8 cellular contexts compared by ENCODE assay signal in the genomic region with DNA sequence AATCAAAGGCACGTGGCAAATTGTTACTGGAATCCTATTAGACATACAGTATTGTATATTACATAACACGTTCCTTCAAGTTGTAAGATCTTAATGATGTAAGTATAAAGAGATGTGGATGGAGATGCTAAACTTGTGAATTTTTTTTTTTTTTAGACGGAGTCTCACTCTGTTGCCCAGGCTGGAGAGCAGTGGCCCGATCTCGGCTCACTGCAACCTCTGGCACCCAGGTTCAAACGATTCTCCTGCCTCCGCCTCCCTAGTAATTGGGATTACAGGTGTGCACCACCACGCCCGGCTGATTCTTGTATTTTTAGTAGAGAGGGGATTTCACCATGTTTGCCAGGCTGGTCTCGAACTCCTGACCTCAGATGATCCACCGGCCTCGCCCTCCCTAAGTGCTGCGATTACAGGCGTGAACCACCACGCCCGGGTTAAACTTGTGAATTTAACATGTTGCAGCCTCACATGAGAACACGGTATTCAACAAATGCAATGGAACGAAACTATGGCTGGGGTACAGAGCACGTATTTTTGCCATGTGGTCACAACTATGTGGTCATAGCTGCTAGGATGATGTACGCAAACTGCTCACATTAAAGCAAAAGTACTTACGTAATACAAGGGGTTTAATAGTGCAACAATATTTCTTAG. TPM values are rescaled to one million over a fixed set of nuclear protein-coding genes. Genes with fewer than 3 reads are reported as not detected.
DNase-seq lines count a peak whose midpoint lies in the region; ATAC-seq and TF ChIP-seq lines count a peak whose summit lies in the region.

No MANE protein-coding gene starts in this region.

- H3K27ac Mint-ChIP-seq in progenitor cell of endocrine pancreas, result peak overlapping the region; percentile 100

- H3K4me3 Mint-ChIP-seq in progenitor cell of endocrine pancreas (ENCODE audit: low read depth), result peak overlapping the region; percentile 94

- H3K36me3 Mint-ChIP-seq in progenitor cell of endocrine pancreas (ENCODE audit: insufficient read depth), result peaks cover 1% of the 10 kb centered on the region

- H3K4me1 Mint-ChIP-seq in progenitor cell of endocrine pancreas (ENCODE audit: low read depth), result peaks cover 11% of the 10 kb centered on the region

- H3K9me3 Mint-ChIP-seq in progenitor cell of endocrine pancreas (ENCODE audit: low read depth), result no peaks in the 10 kb centered on the region

- peak overlapping the region; percentile 85 for H3K9ac ChIP-seq in ES-I3 (ENCODE audit: low read depth, low read length)

- TF ChIP-seq CTCF in fibroblast of the aortic adventitia (IDR thresholded peaks at IDR 0.05; ENCODE audit: insufficient read depth, low read length) (no peak), progenitor cell of endocrine pancreas (IDR thresholded peaks at IDR 0.05; ENCODE audit: unreplicated experiment) (no peak)

- H3K9me3 ChIP-seq in ES-I3 (ENCODE audit: control insufficient read depth, insufficient read depth, low read length) (no peaks in the 10 kb centered on the region), MG63 (no peaks in the 10 kb centered on the region)

- no peaks in the 10 kb centered on the region for H3K27me3 Mint-ChIP-seq in progenitor cell of endocrine pancreas

- H3K4me1 ChIP-seq in ES-I3 (ENCODE audit: insufficient read depth, low read length), result no peaks in the 10 kb centered on the region

- H3K36me3 ChIP-seq in ES-I3 (ENCODE audit: insufficient read depth, low read length) (no peaks in the 10 kb centered on the region), MG63 (peaks cover 14% of the 10 kb centered on the region)

- no peak for DNase-seq in MG63
- peak; percentile 11 for DNase-seq in activated T-cell treated with anti-CD3 and anti-CD28 coated beads for 4 hours
- no peak for DNase-seq in fibroblast of the aortic adventitia (ENCODE audit: low read depth)
- no peak for DNase-seq in progenitor cell of endocrine pancreas (ENCODE audit: low spot score, unreplicated experiment)
- no peak for DNase-seq in hippocampal formation (lab: John Stamatoyannopoulos, UW)

- ATAC-seq in GM21737 (IDR thresholded peaks at IDR 0.05; ENCODE audit: unreplicated experiment), result peak; percentile 20
- no peak for ATAC-seq in GM18873 (IDR thresholded peaks at IDR 0.05; ENCODE audit: low FRiP score, unreplicated experiment)

- H3K4me3 ChIP-seq in MG63 (peak overlapping the region; percentile 95), fibroblast of the aortic adventitia (ENCODE audit: low read depth, low read length) (peak overlapping the region; percentile 100)

- H3K27me3 ChIP-seq in MG63, result no peaks in the 10 kb centered on the region

RNA-seq across cellular contexts. Expression of gene SUPV3L1, which starts 0.8 kb away (rescaled TPM):
- 21.2 and 23.3 TPM in 2 replicates for total RNA-seq in MG63 (2014; rRNA removed; shearing (Covaris generic); ENCODE audit: low replicate concordance)
- total RNA-seq in fibroblast of the aortic adventitia (ENCODE audit: low replicate concordance) (31.0 and 67.4 TPM in 2 replicates), progenitor cell of endocrine pancreas (35.9 and 36.6 TPM in 2 replicates)

RNA-seq across cellular contexts. Expression of gene HKDC1, which starts 40.9 kb away (rescaled TPM):
- total RNA-seq in MG63 (2014; rRNA removed; shearing (Covaris generic); ENCODE audit: low replicate concordance), result 0.20 TPM in 1 of 2 replicates, not detected in the other
- total RNA-seq in fibroblast of the aortic adventitia (ENCODE audit: low replicate concordance) (0.09 and 0.16 TPM in 2 replicates), progenitor cell of endocrine pancreas (4.1 and 6.2 TPM in 2 replicates)

RNA-seq across cellular contexts. Expression of gene VPS26A, which starts 55.2 kb away (rescaled TPM):
- 19.0 and 22.3 TPM in 2 replicates for total RNA-seq in MG63 (2014; rRNA removed; shearing (Covaris generic); ENCODE audit: low replicate concordance)
- total RNA-seq in fibroblast of the aortic adventitia (ENCODE audit: low replicate concordance), result 49.2 and 54.9 TPM in 2 replicates
- 51.1 and 60.4 TPM in 2 replicates for total RNA-seq in progenitor cell of endocrine pancreas
